In genomic region chrX:30713061-30713525, GRCh38 we compare ENCODE assay signal across 9 cellular contexts. TPM values are rescaled to one million over a fixed set of nuclear protein-coding genes. Genes with fewer than 3 reads are reported as not detected.
DNase-seq lines count a peak whose midpoint lies in the region; ATAC-seq and FAIRE-seq lines count a peak whose summit lies in the region.
"Had no signal": no experiment of that assay in that cellular context is flagged by ENCODE, and none has a peak within 500 bp of the region (broad histone marks: within the 10 kb centered on the region; RNA-seq: fewer than 3 reads in every experiment).

No MANE protein-coding gene starts in this region.

- peaks cover 26% of the 10 kb centered on the region for H3K4me1 Mint-ChIP-seq in activated naive CD8-positive, alpha-beta T cell treated with anti-CD3 and anti-CD28 coated beads, Interleukin-2, amount 50 U/mL, for 24 hours

- H3K4me3 Mint-ChIP-seq in activated naive CD8-positive, alpha-beta T cell treated with anti-CD3 and anti-CD28 coated beads, Interleukin-2, amount 50 U/mL, for 24 hours: peak overlapping the region; percentile 17

- peak overlapping the region; percentile 88 for H3K27ac Mint-ChIP-seq in activated naive CD8-positive, alpha-beta T cell treated with anti-CD3 and anti-CD28 coated beads, Interleukin-2, amount 50 U/mL, for 24 hours

- H3K36me3 Mint-ChIP-seq in activated naive CD8-positive, alpha-beta T cell treated with anti-CD3 and anti-CD28 coated beads, Interleukin-2, amount 50 U/mL, for 24 hours (ENCODE audit: low read depth): peaks cover 41% of the 10 kb centered on the region

- in situ Hi-C loops in SK-MEL-5 (cut with HindIII; ENCODE audit: low pct_unique_long_range_greater_than_20kb, low sequenced_read_pairs): no loop called here

- peak; percentile 63 for FAIRE-seq in HTR-8/SVneo (lab: Jason Lieb, UNC)
- FAIRE-seq: A204.1 had no signal

- no peaks in the 10 kb centered on the region for H3K27me3 Mint-ChIP-seq in activated naive CD8-positive, alpha-beta T cell treated with anti-CD3 and anti-CD28 coated beads, Interleukin-2, amount 50 U/mL, for 24 hours

- DNase-seq in DMS 273 (lab: John Stamatoyannopoulos, UW; ENCODE audit: unreplicated experiment): peak; percentile 68
- no peak for DNase-seq in DMS 273 treated with DMSO at 0.1 percent for 48 hours (lab: John Stamatoyannopoulos, UW)
- DNase-seq in HTR-8/SVneo (ENCODE audit: insufficient read length, low spot score): peak; percentile 59
- peak; percentile 75 for DNase-seq in SK-MEL-5 (ENCODE audit: low read depth, low spot score)
- peak; percentile 34 for DNase-seq in activated naive CD8-positive, alpha-beta T cell treated with anti-CD3 and anti-CD28 coated beads, Interleukin-2, amount 50 U/mL, for 24 hours
- DNase-seq in hippocampal formation (lab: John Stamatoyannopoulos, UW): peak; percentile 3 to 48
- DNase-seq in stimulated activated CD4-positive, alpha-beta T cell treated with anti-CD3 and anti-CD28 coated beads, Interleukin-1b, Interleukin-23, amount 100 ng/mL, for 48 hours: peak; percentile 43

- peak; percentile 95 for ATAC-seq in GM21619 (IDR thresholded peaks at IDR 0.05; ENCODE audit: unreplicated experiment)
- ATAC-seq in activated naive CD8-positive, alpha-beta T cell treated with anti-CD3 and anti-CD28 coated beads, Interleukin-2, amount 50 U/mL, for 24 hours: peak; percentile 97

- no peaks in the 10 kb centered on the region for H3K9me3 Mint-ChIP-seq in activated naive CD8-positive, alpha-beta T cell treated with anti-CD3 and anti-CD28 coated beads, Interleukin-2, amount 50 U/mL, for 24 hours

RNA-seq across cellular contexts. Expression of gene GK, which starts 59.9 kb away (rescaled TPM):
- total RNA-seq in SK-MEL-5 (2014; rRNA removed; shearing (Covaris generic)): 9.0 and 9.6 TPM in 2 replicates
- polyA plus RNA-seq in SK-MEL-5 (2015; cell fraction: cytosol; rRNA removed): 4.6 and 5.8 TPM in 2 replicates
- polyA plus RNA-seq in SK-MEL-5 (2015; cell fraction: nucleus; rRNA removed): 10.4 and 15.9 TPM in 2 replicates
